In the genomic region with DNA sequence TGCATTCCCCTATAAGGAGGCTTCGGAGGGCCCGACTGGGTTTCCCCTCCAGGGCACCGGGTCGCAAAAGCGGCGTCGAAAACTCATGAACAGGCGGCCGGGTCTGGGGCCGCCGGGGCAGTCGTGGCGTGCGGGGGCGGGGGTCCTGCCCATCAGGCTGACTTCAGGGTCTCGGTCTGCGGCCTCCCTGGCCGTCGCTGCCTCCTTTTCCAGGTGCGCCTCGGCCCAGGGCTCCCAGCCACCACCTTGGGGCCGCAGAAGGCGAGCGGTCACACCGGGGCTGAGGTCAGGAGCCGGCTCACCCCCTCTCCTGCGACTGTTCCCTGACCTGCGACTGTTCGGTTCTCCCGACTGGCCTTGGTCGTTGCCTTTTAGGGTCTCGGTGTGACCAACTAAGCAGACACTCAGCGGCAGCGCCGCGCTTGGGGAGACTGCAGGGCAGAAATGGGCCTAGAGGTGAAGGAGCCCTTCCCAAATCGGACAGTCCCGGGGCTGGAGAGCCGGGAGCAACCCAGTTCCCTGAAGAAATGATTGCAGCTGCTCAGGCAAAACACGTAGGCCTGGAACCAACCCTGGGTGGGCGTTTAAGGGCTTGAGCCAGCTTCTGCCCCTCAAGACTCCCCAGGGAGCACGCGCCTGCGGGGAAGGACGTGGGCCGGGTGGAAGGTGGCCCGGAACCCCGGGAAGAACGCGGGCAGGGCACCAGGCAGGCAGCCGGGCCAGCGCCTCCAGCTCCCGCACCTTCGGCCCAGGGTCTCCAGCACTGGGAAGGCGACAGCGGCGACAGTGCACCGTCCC, we compare ENCODE assay signal across 15 cellular contexts. TPM values are rescaled to one million over a fixed set of nuclear protein-coding genes. Genes with fewer than 3 reads are reported as not detected.
A peak's percentile ranks its signal among the peaks of the same experiment; 100 is the strongest.
DNase-seq lines count a peak whose midpoint lies in the region; ATAC-seq and TF ChIP-seq lines count a peak whose summit lies in the region.
"Had no signal": no experiment of that assay in that cellular context is flagged by ENCODE, and none has a peak within 500 bp of the region (broad histone marks: within the 10 kb centered on the region; RNA-seq: fewer than 3 reads in every experiment).

No MANE protein-coding gene starts in this region.

- TF ChIP-seq CTCF in chondrocyte (IDR thresholded peaks at IDR 0.05) (no peak), upper lobe of left lung (IDR thresholded peaks at IDR 0.05) (no peak), uterus (IDR thresholded peaks at IDR 0.05) (no peak)
- TF ChIP-seq CTCF in activated CD8-positive, alpha-beta T cell treated with anti-CD3 and anti-CD28 coated beads for 36 hours (IDR thresholded peaks at IDR 0.05): no peak

- no peak for TF ChIP-seq EP300 in upper lobe of left lung (IDR thresholded peaks at IDR 0.05)

- no peak overlapping the region for H3K4ac ChIP-seq in mesenchymal stem cell (ENCODE audit: low read depth in 1 of 2, low read length in 2 of 2)

- no peak overlapping the region for H2BK12ac ChIP-seq in mesenchymal stem cell (ENCODE audit: low read length in 2 of 2)

- POLR2A ChIA-PET in activated CD8-positive, alpha-beta T cell treated with anti-CD3 and anti-CD28 coated beads for 36 hours (lab: Charles Lee): no interaction called here

- ATAC-seq in activated CD8-positive, alpha-beta memory T cell treated with anti-CD3 and anti-CD28 coated beads, Interleukin-2, amount 10 ng/mL, durations not matched to agents 7 days and 5 days: no peak
- ATAC-seq in upper lobe of left lung (ENCODE audit: low FRiP score in 2 of 2) (peak; percentile 13 to 23), HG03442 (IDR thresholded peaks at IDR 0.05; ENCODE audit: unreplicated experiment) (no peak)
- ATAC-seq in activated CD8-positive, alpha-beta T cell treated with anti-CD3 and anti-CD28 coated beads for 36 hours: no peak
- ATAC-seq: HCT116 had no signal

- H3K18ac ChIP-seq in mesenchymal stem cell (ENCODE audit: low read depth in 1 of 2, low read length in 2 of 2): no peak overlapping the region

- no peak overlapping the region for H2BK120ac ChIP-seq in mesenchymal stem cell (ENCODE audit: low read depth, low read length)

- no peak overlapping the region for H2BK5ac ChIP-seq in mesenchymal stem cell (ENCODE audit: low read depth, low read length, poor library complexity, severe bottlenecking)

- WGBS in mesenchymal stem cell: 7% methylated on average over 54 of the region's 58 CpGs
- 15% methylated on average over 31 of the region's 58 CpGs; no CpG with 5 or more reads in 1 of the 2 donors for WGBS in upper lobe of left lung, 2 donors

- H2AFZ ChIP-seq in mesenchymal stem cell (ENCODE audit: low read depth, low read length): no peak overlapping the region

- no peak overlapping the region for H2BK15ac ChIP-seq in mesenchymal stem cell (ENCODE audit: low read depth, poor library complexity, severe bottlenecking)

- H3K36me3 Mint-ChIP-seq in activated CD8-positive, alpha-beta memory T cell treated with anti-CD3 and anti-CD28 coated beads, Interleukin-2, amount 10 ng/mL, durations not matched to agents 7 days and 5 days: no peaks in the 10 kb centered on the region
- H3K36me3 Mint-ChIP-seq in chondrocyte (ENCODE audit: low read depth): peaks cover 2% of the 10 kb centered on the region
- H3K36me3 Mint-ChIP-seq in activated CD8-positive, alpha-beta T cell treated with anti-CD3 and anti-CD28 coated beads for 36 hours (ENCODE audit: low read depth): no peaks in the 10 kb centered on the region
- H3K36me3 Mint-ChIP-seq: IgD-negative memory B cell had no signal

- H4K8ac ChIP-seq in mesenchymal stem cell (ENCODE audit: low read length): no peak overlapping the region

- peak in 1 of 4 donors; percentile 11 for TF ChIP-seq POLR2A in upper lobe of left lung (IDR thresholded peaks at IDR 0.05)
- TF ChIP-seq POLR2A in uterus (IDR thresholded peaks at IDR 0.05): no peak

- peaks cover 2% of the 10 kb centered on the region for H3K9me3 Mint-ChIP-seq in activated CD8-positive, alpha-beta memory T cell treated with anti-CD3 and anti-CD28 coated beads, Interleukin-2, amount 10 ng/mL, durations not matched to agents 7 days and 5 days (ENCODE audit: low read depth)
- no peaks in the 10 kb centered on the region for H3K9me3 Mint-ChIP-seq in chondrocyte (ENCODE audit: low read depth)
- no peaks in the 10 kb centered on the region for H3K9me3 Mint-ChIP-seq in activated CD8-positive, alpha-beta T cell treated with anti-CD3 and anti-CD28 coated beads for 36 hours
- H3K9me3 Mint-ChIP-seq: IgD-negative memory B cell had no signal

- H3K23ac ChIP-seq in mesenchymal stem cell (ENCODE audit: low read length in 2 of 2): no peak overlapping the region

- CTCF ChIA-PET in activated CD8-positive, alpha-beta memory T cell treated with anti-CD3 and anti-CD28 coated beads, Interleukin-2, amount 10 ng/mL, durations not matched to agents 7 days and 5 days (lab: Charles Lee): no interaction called here
- CTCF ChIA-PET in activated CD8-positive, alpha-beta T cell treated with anti-CD3 and anti-CD28 coated beads for 36 hours (lab: Charles Lee): no interaction called here

- H3K27me3 ChIP-seq in mesenchymal stem cell (ENCODE audit: control insufficient read depth in 1 of 2, insufficient read depth in 1 of 2, low read length in 2 of 2): peaks cover 0 to 51% of the 10 kb centered on the region in 2 experiments
- peaks cover 0 to 38% (median 16%) of the 10 kb centered on the region in 4 donors for H3K27me3 ChIP-seq in upper lobe of left lung
- peaks cover 4 to 67% of the 10 kb centered on the region in 2 donors for H3K27me3 ChIP-seq in uterus

- H3K4me1 ChIP-seq in mesenchymal stem cell (ENCODE audit: control insufficient read depth, insufficient read depth, low read depth, low read length) (peaks cover 5% of the 10 kb centered on the region), upper lobe of left lung (peaks cover 4 to 28% (median 8%) of the 10 kb centered on the region in 4 donors), uterus (no peaks in the 10 kb centered on the region)

- DNase-seq in activated CD8-positive, alpha-beta memory T cell treated with anti-CD3 and anti-CD28 coated beads, Interleukin-2, amount 10 ng/mL, durations not matched to agents 7 days and 5 days: peak; percentile 12
- DNase-seq in activated CD8-positive, alpha-beta memory T cell treated with anti-CD3 and anti-CD28 coated beads for 24 hours: no peak
- DNase-seq in chondrocyte (ENCODE audit: low spot score): no peak
- no peak for DNase-seq in mesenchymal stem cell
- peak in 1 of 2 donors; percentile 81 for DNase-seq in upper lobe of left lung
- DNase-seq in uterus: no peak
- no peak for DNase-seq in activated CD8-positive, alpha-beta T cell treated with anti-CD3 and anti-CD28 coated beads for 36 hours
- DNase-seq: activated CD4-positive, alpha-beta T cell treated with anti-CD3 and anti-CD28 coated beads, Interleukin-2, amount 50 U/mL, for 1 hour; activated naive CD4-positive, alpha-beta T cell; NCI-H1694; T-helper 2 cell had no signal

- H3K79me1 ChIP-seq in mesenchymal stem cell (replicated peaks; ENCODE audit: low read length, poor library complexity, severe bottlenecking): no peaks in the 10 kb centered on the region

- no peak overlapping the region for H3K4me3 Mint-ChIP-seq in activated CD8-positive, alpha-beta memory T cell treated with anti-CD3 and anti-CD28 coated beads, Interleukin-2, amount 10 ng/mL, durations not matched to agents 7 days and 5 days
- peak overlapping the region; percentile 70 for H3K4me3 Mint-ChIP-seq in chondrocyte (ENCODE audit: unreplicated experiment)
- no peak overlapping the region for H3K4me3 Mint-ChIP-seq in activated CD8-positive, alpha-beta T cell treated with anti-CD3 and anti-CD28 coated beads for 36 hours
- H3K4me3 Mint-ChIP-seq: IgD-negative memory B cell had no signal

- H3K4me3 ChIP-seq in mesenchymal stem cell (ENCODE audit: insufficient read depth in 1 of 2, low read depth in 1 of 2, low read length in 2 of 2) (peak overlapping the region in 1 of 2 experiments; percentile 76), upper lobe of left lung (peak overlapping the region in 3 of 4 donors; percentile 50 to 61 (median 54)), uterus (no peak overlapping the region)

- no peak overlapping the region for H3K27ac Mint-ChIP-seq in activated CD8-positive, alpha-beta memory T cell treated with anti-CD3 and anti-CD28 coated beads, Interleukin-2, amount 10 ng/mL, durations not matched to agents 7 days and 5 days
- H3K27ac Mint-ChIP-seq in chondrocyte (ENCODE audit: unreplicated experiment): no peak overlapping the region
- no peak overlapping the region for H3K27ac Mint-ChIP-seq in activated CD8-positive, alpha-beta T cell treated with anti-CD3 and anti-CD28 coated beads for 36 hours
- H3K27ac Mint-ChIP-seq: IgD-negative memory B cell had no signal

- H3K4me1 Mint-ChIP-seq in activated CD8-positive, alpha-beta memory T cell treated with anti-CD3 and anti-CD28 coated beads, Interleukin-2, amount 10 ng/mL, durations not matched to agents 7 days and 5 days: no peaks in the 10 kb centered on the region
- no peaks in the 10 kb centered on the region for H3K4me1 Mint-ChIP-seq in chondrocyte (ENCODE audit: low read depth)
- H3K4me1 Mint-ChIP-seq in activated CD8-positive, alpha-beta T cell treated with anti-CD3 and anti-CD28 coated beads for 36 hours (ENCODE audit: low read depth): no peaks in the 10 kb centered on the region
- H3K4me1 Mint-ChIP-seq: IgD-negative memory B cell had no signal

- intact Hi-C loops in uterus (cut with DNase I; ENCODE audit: low total_unique reads): no loop called here
- intact Hi-C loops in activated CD8-positive, alpha-beta T cell treated with anti-CD3 and anti-CD28 coated beads for 36 hours (cut with micrococcal nuclease): loop anchor here (10.0 kb wide), 1 partner anchor 855 kb away; the partner anchor contains the start of gene IRX4

- H3K9me3 ChIP-seq in mesenchymal stem cell (ENCODE audit: control insufficient read depth, low read length): peaks cover 4% of the 10 kb centered on the region
- H3K9me3 ChIP-seq in upper lobe of left lung: no peaks in the 10 kb centered on the region
- H3K9me3 ChIP-seq in uterus: no peaks in the 10 kb centered on the region
- H3K9me3 ChIP-seq: prostate gland had no signal

- H3K27ac ChIP-seq in mesenchymal stem cell (ENCODE audit: low read length, poor library complexity, severe bottlenecking) (no peak overlapping the region), upper lobe of left lung (peak overlapping the region; percentile 73 to 91 (median 86)), uterus (no peak overlapping the region)

- no peak overlapping the region for H4K91ac ChIP-seq in mesenchymal stem cell (ENCODE audit: low read length)

- H3K36me3 ChIP-seq in mesenchymal stem cell (ENCODE audit: control insufficient read depth in 1 of 2, insufficient read depth in 2 of 2, low read depth in 1 of 2, low read length in 2 of 2) (peaks cover 0 to 5% of the 10 kb centered on the region in 2 experiments), upper lobe of left lung (no peaks in the 10 kb centered on the region), uterus (no peaks in the 10 kb centered on the region)
- H3K36me3 ChIP-seq: prostate gland had no signal

- peak overlapping the region; percentile 65 for H3K9ac ChIP-seq in mesenchymal stem cell (ENCODE audit: low read length)

- no peak overlapping the region for H2AK5ac ChIP-seq in mesenchymal stem cell (ENCODE audit: low read length, severe bottlenecking)

- no peak overlapping the region for H3K14ac ChIP-seq in mesenchymal stem cell (ENCODE audit: low read length in 2 of 2)

- H3K27me3 Mint-ChIP-seq in activated CD8-positive, alpha-beta memory T cell treated with anti-CD3 and anti-CD28 coated beads, Interleukin-2, amount 10 ng/mL, durations not matched to agents 7 days and 5 days: peaks cover 63% of the 10 kb centered on the region
- no peaks in the 10 kb centered on the region for H3K27me3 Mint-ChIP-seq in chondrocyte (ENCODE audit: low read depth)
- H3K27me3 Mint-ChIP-seq in activated CD8-positive, alpha-beta T cell treated with anti-CD3 and anti-CD28 coated beads for 36 hours: peaks cover 53% of the 10 kb centered on the region

- no peak overlapping the region for H3K4me2 ChIP-seq in mesenchymal stem cell (ENCODE audit: low read length, poor library complexity, severe bottlenecking)

RNA-seq across cellular contexts. Expression of gene IRX2, which starts 11.2 kb away (rescaled TPM):
- not detected for total RNA-seq in activated CD8-positive, alpha-beta memory T cell treated with anti-CD3 and anti-CD28 coated beads, Interleukin-2, amount 10 ng/mL, durations not matched to agents 7 days and 5 days
- total RNA-seq in chondrocyte: 9.1 to 11.5 TPM (median 9.2 TPM) in 3 replicates
- 0.01 TPM for polyA plus RNA-seq in mesenchymal stem cell (2013, experiment 1 of 2)
- not detected for polyA plus RNA-seq in mesenchymal stem cell (2013, experiment 2 of 2)
- total RNA-seq in upper lobe of left lung: 100 to 1,000 TPM in 3 of 6 donors, 10 to 100 TPM in 3; 53.2 to 131 (median 106) TPM
- total RNA-seq in uterus: under 1 TPM in 1 of 4 donors, not detected in 3; 0.77 TPM
- not detected for total RNA-seq in activated CD8-positive, alpha-beta T cell treated with anti-CD3 and anti-CD28 coated beads for 36 hours
- polyA plus RNA-seq: IgD-negative memory B cell had no signal

Comparison
In these comparisons a context has a peak if more than half of its experiments do, and no peak if none do; other contexts are left out.
1. ATAC-seq: peak in upper lobe of left lung (2 of 2); none in activated CD8-positive, alpha-beta memory T cell treated with anti-CD3 and anti-CD28 coated beads, Interleukin-2, amount 10 ng/mL, durations not matched to agents 7 days and 5 days (single experiment), HG03442 (single experiment) and activated CD8-positive, alpha-beta T cell treated with anti-CD3 and anti-CD28 coated beads for 36 hours (single experiment).
2. H3K27ac ChIP-seq: peak in upper lobe of left lung (4 of 4); none in mesenchymal stem cell (single experiment) and uterus (0 of 2).
3. H3K4me3 ChIP-seq: peak in upper lobe of left lung (3 of 4); none in uterus (0 of 2).